Comparison of ENCODE assay signal across 16 cellular contexts in genomic region chr9:136086213-136086881, GRCh38. TPM values are rescaled to one million over a fixed set of nuclear protein-coding genes. Genes with fewer than 3 reads are reported as not detected.
A peak's percentile ranks its signal among the peaks of the same experiment; 100 is the strongest.
DNase-seq lines count a peak whose midpoint lies in the region; ATAC-seq and TF ChIP-seq lines count a peak whose summit lies in the region.
"Had no signal": no experiment of that assay in that cellular context is flagged by ENCODE, and none has a peak within 500 bp of the region (broad histone marks: within the 10 kb centered on the region; RNA-seq: fewer than 3 reads in every experiment).

No MANE protein-coding gene starts in this region.

- no peaks in the 10 kb centered on the region for H3K9me3 ChIP-seq in osteoblast (ENCODE audit: low read depth, low read length)
- no peaks in the 10 kb centered on the region for H3K9me3 ChIP-seq in aorta (ENCODE audit: control insufficient read depth, low read length)
- H3K9me3 ChIP-seq: suprapubic skin had no signal

- peaks cover 75% of the 10 kb centered on the region for H4K20me1 ChIP-seq in osteoblast (ENCODE audit: insufficient read depth, low read length)

- H3K27me3 Mint-ChIP-seq in glutamatergic neuron (ENCODE audit: unreplicated experiment): no peaks in the 10 kb centered on the region
- H3K27me3 Mint-ChIP-seq: progenitor cell of endocrine pancreas had no signal

- H2AFZ ChIP-seq in osteoblast (ENCODE audit: low read length): no peak overlapping the region
- H2AFZ ChIP-seq: hepatocyte had no signal

- no peak overlapping the region for H3K27ac Mint-ChIP-seq in glutamatergic neuron (ENCODE audit: unreplicated experiment)
- H3K27ac Mint-ChIP-seq: IgD-negative memory B cell, progenitor cell of endocrine pancreas had no signal

- WGBS in aorta, 2 donors: 13 to 14% methylated on average over 22 to 24 of the region's 24 CpGs

- H3K27ac ChIP-seq in osteoblast (ENCODE audit: low read depth, low read length): no peak overlapping the region
- peak overlapping the region in 1 of 2 donors; percentile 89 for H3K27ac ChIP-seq in aorta (ENCODE audit: low read depth in 1 of 2, low read length in 2 of 2)
- H3K27ac ChIP-seq: hepatocyte, suprapubic skin, WERI-Rb-1 had no signal

- no peak for TF ChIP-seq CTCF in glutamatergic neuron (IDR thresholded peaks at IDR 0.05; ENCODE audit: partially characterized antibody, unreplicated experiment)
- TF ChIP-seq CTCF in osteoblast (IDR thresholded peaks at IDR 0.05; ENCODE audit: extremely low read depth, low read depth, low read length): no peak

- H3K4me3 Mint-ChIP-seq in glutamatergic neuron (ENCODE audit: unreplicated experiment): no peak overlapping the region

- no peak overlapping the region for H3K4me3 ChIP-seq in osteoblast (ENCODE audit: insufficient read depth, low read length)
- H3K4me3 ChIP-seq in aorta (ENCODE audit: low read length in 2 of 2): no peak overlapping the region
- H3K4me3 ChIP-seq: hepatocyte, suprapubic skin had no signal

- peaks cover 94% of the 10 kb centered on the region for H3K79me2 ChIP-seq in osteoblast (ENCODE audit: insufficient read depth, low read length)

- H3K4me1 ChIP-seq in osteoblast (ENCODE audit: insufficient read depth, low read length) (no peaks in the 10 kb centered on the region), aorta (ENCODE audit: control insufficient read depth in 1 of 2, insufficient read depth in 2 of 2, low read length in 2 of 2) (no peaks in the 10 kb centered on the region)

- DNase-seq in Right ventricle myocardium inferior (ENCODE audit: missing footprints): no peak
- no peak for DNase-seq in cardiac septum (ENCODE audit: low spot score)
- peak; percentile 15 for DNase-seq in glutamatergic neuron
- DNase-seq in osteoblast (ENCODE audit: insufficient read length, low spot score, missing footprints): peak; percentile 92
- DNase-seq in aorta: peak; percentile 73 to 80
- no peak for DNase-seq in activated T-cell treated with anti-CD3 and anti-CD28 coated beads for 4 hours
- DNase-seq in cerebellar nuclear complex (lab: John Stamatoyannopoulos, UW): no peak
- DNase-seq: activated T-cell treated with anti-CD3 and anti-CD28 coated beads, Interleukin-2, amount 50 U/mL, for 1 hour; DMS 273 treated with DMSO at 0.1 percent for 48 hours; NCI-H1694; WERI-Rb-1 had no signal

- ATAC-seq in Right ventricle myocardium inferior (peak; percentile 14), aorta (ENCODE audit: low FRiP score) (peak; percentile 24), GM21360 (IDR thresholded peaks at IDR 0.05; ENCODE audit: unreplicated experiment) (no peak)

- intact Hi-C loops in Right ventricle myocardium inferior (cut with DNase I): loop anchor here (2.0 kb wide), 1 partner anchor 32 kb away; the partner anchor contains the start of gene TMEM250
- intact Hi-C loops in cardiac septum (cut with DNase I): no loop called here
- intact Hi-C loops in aorta (cut with DNase I): loop anchor here in 1 of 2 donors (5.0 kb wide), 1 partner anchor 36 kb away; no protein-coding TSS in a partner anchor

- no peak overlapping the region for H3K4me2 ChIP-seq in osteoblast (ENCODE audit: insufficient read depth, low read length)
- H3K4me2 ChIP-seq: hepatocyte had no signal

- no peaks in the 10 kb centered on the region for H3K36me3 Mint-ChIP-seq in glutamatergic neuron (ENCODE audit: unreplicated experiment)
- H3K36me3 Mint-ChIP-seq: IgD-negative memory B cell had no signal

- H3K27me3 ChIP-seq in osteoblast (ENCODE audit: insufficient read depth, low read length): no peaks in the 10 kb centered on the region
- no peaks in the 10 kb centered on the region for H3K27me3 ChIP-seq in aorta (ENCODE audit: control insufficient read depth in 1 of 2, insufficient read depth in 2 of 2, low read length in 1 of 2)
- H3K27me3 ChIP-seq: hepatocyte, suprapubic skin had no signal

- peaks cover 3% of the 10 kb centered on the region for H3K4me1 Mint-ChIP-seq in glutamatergic neuron (ENCODE audit: low read depth, unreplicated experiment)

- H3K36me3 ChIP-seq in osteoblast (ENCODE audit: insufficient read depth, low read length): no peaks in the 10 kb centered on the region
- no peaks in the 10 kb centered on the region for H3K36me3 ChIP-seq in aorta (ENCODE audit: control insufficient read depth in 1 of 2, insufficient read depth in 2 of 2, low read length in 1 of 2)
- H3K36me3 ChIP-seq: WERI-Rb-1 had no signal

- H3K9me3 Mint-ChIP-seq in glutamatergic neuron (ENCODE audit: unreplicated experiment): peaks cover 2% of the 10 kb centered on the region
- H3K9me3 Mint-ChIP-seq: IgD-negative memory B cell had no signal

RNA-seq across cellular contexts. Expression of gene NACC2, which starts 8.7 kb away (rescaled TPM):
- total RNA-seq in Right ventricle myocardium inferior (37.0 TPM), cardiac septum (57.8 TPM), glutamatergic neuron (ENCODE audit: unreplicated experiment) (3.9 TPM), osteoblast (25.3 and 32.9 TPM in 2 replicates), aorta (10 to 100 TPM; 51.3 to 61.0 TPM)
- 10 to 100 TPM; 10.5 to 11.7 TPM for polyA plus RNA-seq in aorta

RNA-seq across cellular contexts. Expression of gene TMEM250, which starts 32.3 kb away (rescaled TPM):
- total RNA-seq in Right ventricle myocardium inferior (18.7 TPM), cardiac septum (19.8 TPM), glutamatergic neuron (ENCODE audit: unreplicated experiment) (16.0 TPM), osteoblast (52.7 and 65.5 TPM in 2 replicates), aorta (10 to 100 TPM; 22.0 to 25.1 TPM)
- 10 to 100 TPM; 14.9 to 19.0 TPM for polyA plus RNA-seq in aorta

Comparison
In these comparisons a context has a peak if more than half of its experiments do, and no peak if none do; other contexts are left out.
1. DNase-seq: peak in glutamatergic neuron (single experiment), osteoblast (single experiment) and aorta (2 of 2); none in Right ventricle myocardium inferior (single experiment), cardiac septum (single experiment), activated T-cell treated with anti-CD3 and anti-CD28 coated beads for 4 hours (single experiment) and cerebellar nuclear complex (0 of 2).